25 cellular contexts compared by ENCODE assay signal in the genomic region with DNA sequence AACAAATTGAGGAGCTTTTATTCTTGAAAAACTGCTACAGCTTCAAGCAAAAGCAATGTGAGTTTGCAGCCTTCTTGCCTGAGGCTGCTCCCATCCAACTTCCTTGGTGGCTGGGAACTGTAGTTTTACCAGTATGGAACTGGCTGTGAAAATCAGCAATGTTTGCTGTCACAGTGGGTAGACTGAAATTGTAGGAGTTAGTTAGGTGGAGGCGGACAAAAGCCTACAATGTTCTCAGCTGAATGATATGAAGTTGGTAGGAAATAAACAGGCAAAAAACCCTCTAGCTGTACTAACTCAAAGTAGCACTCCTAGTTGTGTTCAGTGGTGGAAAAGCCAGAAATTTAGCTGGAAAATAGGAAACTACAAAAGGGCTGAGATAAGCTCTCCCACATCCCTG. TPM values are rescaled to one million over a fixed set of nuclear protein-coding genes. Genes with fewer than 3 reads are reported as not detected.
"Had no signal": no experiment of that assay in that cellular context is flagged by ENCODE, and none has a peak within 500 bp of the region (broad histone marks: within the 10 kb centered on the region; RNA-seq: fewer than 3 reads in every experiment).

No MANE protein-coding gene starts in this region.

- H3K4me3 ChIP-seq: breast epithelium had no signal

- H3K36me3 ChIP-seq: breast epithelium had no signal

- DNase-seq: activated CD4-positive, alpha-beta memory T cell treated with anti-CD3 and anti-CD28 coated beads, Interleukin-2, amount 10 ng/mL, durations not matched to agents 7 days and 5 days; activated CD4-positive, alpha-beta T cell treated with anti-CD3 and anti-CD28 coated beads, Interleukin-2, amount 10 ng/mL, durations not matched to agents 7 days and 5 days; activated CD4-positive, CD25-positive, alpha-beta regulatory T cell; activated CD8-positive, alpha-beta memory T cell treated with anti-CD3 and anti-CD28 coated beads, Interleukin-2, amount 50 U/mL, for 4 hours; aorta; MM.1S; NCI-H1105 treated with DMSO at 0.1 percent for 48 hours; NCI-H1436 treated with DMSO at 0.1 percent for 48 hours; NCI-H2029; NCI-H2107; NCI-H2171 treated with DMSO at 0.1 percent for 48 hours; NCI-H226; NCI-H526; SIG-M5; T-cell; T-helper 2 cell; T1000 had no signal

- H3K27ac Mint-ChIP-seq: activated CD4-positive, alpha-beta memory T cell treated with anti-CD3 and anti-CD28 coated beads, Interleukin-2, amount 10 ng/mL, durations not matched to agents 7 days and 5 days; activated CD4-positive, alpha-beta T cell treated with anti-CD3 and anti-CD28 coated beads, Interleukin-2, amount 10 ng/mL, durations not matched to agents 7 days and 5 days; activated naive CD4-positive, alpha-beta T cell treated with anti-CD3 and anti-CD28 coated beads, Interleukin-2, amount 50 U/mL, for 24 hours; T-cell had no signal

- H3K27me3 Mint-ChIP-seq: activated naive CD4-positive, alpha-beta T cell treated with anti-CD3 and anti-CD28 coated beads, Interleukin-2, amount 50 U/mL, for 24 hours had no signal

- H3K4me1 ChIP-seq: breast epithelium had no signal

- H3K27ac ChIP-seq: breast epithelium, VCaP had no signal

- H3K4me1 Mint-ChIP-seq: activated CD4-positive, alpha-beta memory T cell treated with anti-CD3 and anti-CD28 coated beads, Interleukin-2, amount 10 ng/mL, durations not matched to agents 7 days and 5 days; activated CD4-positive, alpha-beta T cell treated with anti-CD3 and anti-CD28 coated beads, Interleukin-2, amount 10 ng/mL, durations not matched to agents 7 days and 5 days; activated naive CD4-positive, alpha-beta T cell treated with anti-CD3 and anti-CD28 coated beads, Interleukin-2, amount 50 U/mL, for 24 hours; T-cell had no signal

- H3K27me3 ChIP-seq: breast epithelium had no signal

- H3K4me3 Mint-ChIP-seq: activated CD4-positive, alpha-beta memory T cell treated with anti-CD3 and anti-CD28 coated beads, Interleukin-2, amount 10 ng/mL, durations not matched to agents 7 days and 5 days; activated CD4-positive, alpha-beta T cell treated with anti-CD3 and anti-CD28 coated beads, Interleukin-2, amount 10 ng/mL, durations not matched to agents 7 days and 5 days; activated naive CD4-positive, alpha-beta T cell treated with anti-CD3 and anti-CD28 coated beads, Interleukin-2, amount 50 U/mL, for 24 hours; T-cell had no signal

- ATAC-seq: T-cell had no signal

RNA-seq across cellular contexts. Expression of gene AQP10, which starts 30.0 kb away (rescaled TPM):
- total RNA-seq: activated CD4-positive, alpha-beta memory T cell treated with anti-CD3 and anti-CD28 coated beads, Interleukin-2, amount 10 ng/mL, durations not matched to agents 7 days and 5 days; activated CD4-positive, alpha-beta T cell treated with anti-CD3 and anti-CD28 coated beads, Interleukin-2, amount 10 ng/mL, durations not matched to agents 7 days and 5 days; activated CD8-positive, alpha-beta memory T cell treated with anti-CD3 and anti-CD28 coated beads for 36 hours; cerebellum; NCI-H460; OCI-LY7; RPMI7951; T-cell had no signal
